ENCODE assay signal across 1 cellular context in the genomic region with DNA sequence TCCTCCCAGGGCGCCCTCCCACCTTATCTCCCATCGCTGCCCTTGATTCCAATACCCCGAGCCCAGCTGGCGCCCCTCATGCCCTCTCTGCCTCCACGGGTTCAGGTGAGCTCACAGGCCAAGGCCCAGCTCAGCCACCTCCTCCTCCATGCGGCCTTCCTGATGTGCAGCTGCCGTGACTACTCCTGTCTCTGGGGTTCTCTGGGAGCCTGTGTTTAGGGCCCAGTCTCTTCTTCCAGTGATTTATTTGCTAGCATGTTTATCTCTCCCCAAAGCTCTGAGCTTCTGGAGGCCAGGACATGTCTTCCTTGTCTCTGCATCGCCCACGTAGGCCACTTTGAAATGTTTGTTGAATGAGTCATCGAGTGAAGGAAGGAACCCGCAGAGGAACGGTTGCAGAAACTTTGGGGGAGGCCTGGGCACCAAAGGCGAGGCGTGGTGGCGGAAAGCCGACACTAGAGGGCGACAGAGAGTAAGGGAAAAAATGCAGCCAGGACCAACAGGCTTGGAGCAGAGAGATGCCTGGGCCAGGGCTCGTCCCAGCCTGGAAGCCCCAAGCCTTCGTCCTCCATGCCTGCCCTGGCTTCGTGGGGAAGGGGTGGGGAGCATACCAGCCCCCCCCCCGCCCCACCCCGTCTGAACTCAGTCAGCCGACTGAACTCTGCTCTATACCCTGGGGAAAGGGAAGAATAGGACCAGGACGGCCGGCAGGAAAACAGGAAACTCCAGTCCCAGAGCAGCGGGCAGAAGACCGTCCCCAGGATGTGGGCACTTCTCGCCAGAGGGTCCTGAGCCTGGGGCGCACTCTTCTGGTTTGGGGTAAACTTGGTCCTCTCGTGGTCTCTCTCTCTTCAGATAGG.
TF ChIP-seq lines count a peak whose summit lies in the region.

No MANE protein-coding gene starts in this region.

TF ChIP-seq in K562, 482 proteins besides CTCF, POLR2A, EP300 and RAD21 (continued from another document and continues in another):
- TF ChIP-seq, protein P1, sequence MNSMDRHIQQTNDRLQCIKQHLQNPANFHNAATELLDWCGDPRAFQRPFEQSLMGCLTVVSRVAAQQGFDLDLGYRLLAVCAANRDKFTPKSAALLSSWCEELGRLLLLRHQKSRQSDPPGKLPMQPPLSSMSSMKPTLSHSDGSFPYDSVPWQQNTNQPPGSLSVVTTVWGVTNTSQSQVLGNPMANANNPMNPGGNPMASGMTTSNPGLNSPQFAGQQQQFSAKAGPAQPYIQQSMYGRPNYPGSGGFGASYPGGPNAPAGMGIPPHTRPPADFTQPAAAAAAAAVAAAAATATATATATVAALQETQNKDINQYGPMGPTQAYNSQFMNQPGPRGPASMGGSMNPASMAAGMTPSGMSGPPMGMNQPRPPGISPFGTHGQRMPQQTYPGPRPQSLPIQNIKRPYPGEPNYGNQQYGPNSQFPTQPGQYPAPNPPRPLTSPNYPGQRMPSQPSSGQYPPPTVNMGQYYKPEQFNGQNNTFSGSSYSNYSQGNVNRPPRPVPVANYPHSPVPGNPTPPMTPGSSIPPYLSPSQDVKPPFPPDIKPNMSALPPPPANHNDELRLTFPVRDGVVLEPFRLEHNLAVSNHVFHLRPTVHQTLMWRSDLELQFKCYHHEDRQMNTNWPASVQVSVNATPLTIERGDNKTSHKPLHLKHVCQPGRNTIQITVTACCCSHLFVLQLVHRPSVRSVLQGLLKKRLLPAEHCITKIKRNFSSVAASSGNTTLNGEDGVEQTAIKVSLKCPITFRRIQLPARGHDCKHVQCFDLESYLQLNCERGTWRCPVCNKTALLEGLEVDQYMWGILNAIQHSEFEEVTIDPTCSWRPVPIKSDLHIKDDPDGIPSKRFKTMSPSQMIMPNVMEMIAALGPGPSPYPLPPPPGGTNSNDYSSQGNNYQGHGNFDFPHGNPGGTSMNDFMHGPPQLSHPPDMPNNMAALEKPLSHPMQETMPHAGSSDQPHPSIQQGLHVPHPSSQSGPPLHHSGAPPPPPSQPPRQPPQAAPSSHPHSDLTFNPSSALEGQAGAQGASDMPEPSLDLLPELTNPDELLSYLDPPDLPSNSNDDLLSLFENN (IDR thresholded peaks at IDR 0.05; ENCODE audit: low read depth in 2 of 2, low read length in 2 of 2): peak in 1 of 2 experiments; percentile 65; a peak in 2 of 4 replicates
- TF ChIP-seq HEY1 (CRISPR knock-in tag; IDR thresholded peaks at IDR 0.05; ENCODE audit: borderline replicate concordance) (0 out of 2 replicates have a peak, but pooled peaks have one; percentile 50), L3MBTL2 (IDR thresholded peaks at IDR 0.05) (peak; percentile 64; the same call in 1 of the 2 replicates), ZBTB17 (CRISPR knock-in tag; IDR thresholded peaks at IDR 0.05) (0 out of 2 replicates have a peak, but pooled peaks have one; percentile 21), ZNF282 (CRISPR knock-in tag; IDR thresholded peaks at IDR 0.05) (no peak), NEUROD1 (IDR thresholded peaks at IDR 0.05; ENCODE audit: borderline replicate concordance, low read depth, low read length, partially characterized antibody) (peak; percentile 80), ZNF253 (CRISPR knock-in tag; conservative IDR thresholded peaks at IDR 0.05) (no peak), FOXK2 (conservative IDR thresholded peaks at IDR 0.05 in 1 of 2, IDR thresholded peaks at IDR 0.05 in 1 of 2; ENCODE audit: low read depth in 2 of 2) (peak; percentile 89 to 90), CBFA2T3 (IDR thresholded peaks at IDR 0.05) (peak; percentile 84), NFE2L1 (tag; IDR thresholded peaks at IDR 0.05; ENCODE audit: borderline replicate concordance, low read depth) (no peak), ZNF263 (CRISPR knock-in tag; IDR thresholded peaks at IDR 0.05; ENCODE audit: borderline replicate concordance) (peak; percentile 53; the same call in 1 of the 2 replicates), TAL1 (IDR thresholded peaks at IDR 0.05) (peak; percentile 53), TBP (optimal IDR thresholded peaks at IDR 0.05; ENCODE audit: low read depth, low read length) (peak; percentile 28)
- TF ChIP-seq, protein P2, sequence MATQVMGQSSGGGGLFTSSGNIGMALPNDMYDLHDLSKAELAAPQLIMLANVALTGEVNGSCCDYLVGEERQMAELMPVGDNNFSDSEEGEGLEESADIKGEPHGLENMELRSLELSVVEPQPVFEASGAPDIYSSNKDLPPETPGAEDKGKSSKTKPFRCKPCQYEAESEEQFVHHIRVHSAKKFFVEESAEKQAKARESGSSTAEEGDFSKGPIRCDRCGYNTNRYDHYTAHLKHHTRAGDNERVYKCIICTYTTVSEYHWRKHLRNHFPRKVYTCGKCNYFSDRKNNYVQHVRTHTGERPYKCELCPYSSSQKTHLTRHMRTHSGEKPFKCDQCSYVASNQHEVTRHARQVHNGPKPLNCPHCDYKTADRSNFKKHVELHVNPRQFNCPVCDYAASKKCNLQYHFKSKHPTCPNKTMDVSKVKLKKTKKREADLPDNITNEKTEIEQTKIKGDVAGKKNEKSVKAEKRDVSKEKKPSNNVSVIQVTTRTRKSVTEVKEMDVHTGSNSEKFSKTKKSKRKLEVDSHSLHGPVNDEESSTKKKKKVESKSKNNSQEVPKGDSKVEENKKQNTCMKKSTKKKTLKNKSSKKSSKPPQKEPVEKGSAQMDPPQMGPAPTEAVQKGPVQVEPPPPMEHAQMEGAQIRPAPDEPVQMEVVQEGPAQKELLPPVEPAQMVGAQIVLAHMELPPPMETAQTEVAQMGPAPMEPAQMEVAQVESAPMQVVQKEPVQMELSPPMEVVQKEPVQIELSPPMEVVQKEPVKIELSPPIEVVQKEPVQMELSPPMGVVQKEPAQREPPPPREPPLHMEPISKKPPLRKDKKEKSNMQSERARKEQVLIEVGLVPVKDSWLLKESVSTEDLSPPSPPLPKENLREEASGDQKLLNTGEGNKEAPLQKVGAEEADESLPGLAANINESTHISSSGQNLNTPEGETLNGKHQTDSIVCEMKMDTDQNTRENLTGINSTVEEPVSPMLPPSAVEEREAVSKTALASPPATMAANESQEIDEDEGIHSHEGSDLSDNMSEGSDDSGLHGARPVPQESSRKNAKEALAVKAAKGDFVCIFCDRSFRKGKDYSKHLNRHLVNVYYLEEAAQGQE (CRISPR knock-in tag; IDR thresholded peaks at IDR 0.05; ENCODE audit: low read depth): no peak
- TF ChIP-seq, protein P3, sequence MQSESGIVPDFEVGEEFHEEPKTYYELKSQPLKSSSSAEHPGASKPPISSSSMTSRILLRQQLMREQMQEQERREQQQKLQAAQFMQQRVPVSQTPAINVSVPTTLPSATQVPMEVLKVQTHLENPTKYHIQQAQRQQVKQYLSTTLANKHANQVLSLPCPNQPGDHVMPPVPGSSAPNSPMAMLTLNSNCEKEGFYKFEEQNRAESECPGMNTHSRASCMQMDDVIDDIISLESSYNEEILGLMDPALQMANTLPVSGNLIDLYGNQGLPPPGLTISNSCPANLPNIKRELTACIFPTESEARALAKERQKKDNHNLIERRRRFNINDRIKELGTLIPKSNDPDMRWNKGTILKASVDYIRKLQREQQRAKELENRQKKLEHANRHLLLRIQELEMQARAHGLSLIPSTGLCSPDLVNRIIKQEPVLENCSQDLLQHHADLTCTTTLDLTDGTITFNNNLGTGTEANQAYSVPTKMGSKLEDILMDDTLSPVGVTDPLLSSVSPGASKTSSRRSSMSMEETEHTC (IDR thresholded peaks at IDR 0.05): no peak
- TF ChIP-seq, protein P4, sequence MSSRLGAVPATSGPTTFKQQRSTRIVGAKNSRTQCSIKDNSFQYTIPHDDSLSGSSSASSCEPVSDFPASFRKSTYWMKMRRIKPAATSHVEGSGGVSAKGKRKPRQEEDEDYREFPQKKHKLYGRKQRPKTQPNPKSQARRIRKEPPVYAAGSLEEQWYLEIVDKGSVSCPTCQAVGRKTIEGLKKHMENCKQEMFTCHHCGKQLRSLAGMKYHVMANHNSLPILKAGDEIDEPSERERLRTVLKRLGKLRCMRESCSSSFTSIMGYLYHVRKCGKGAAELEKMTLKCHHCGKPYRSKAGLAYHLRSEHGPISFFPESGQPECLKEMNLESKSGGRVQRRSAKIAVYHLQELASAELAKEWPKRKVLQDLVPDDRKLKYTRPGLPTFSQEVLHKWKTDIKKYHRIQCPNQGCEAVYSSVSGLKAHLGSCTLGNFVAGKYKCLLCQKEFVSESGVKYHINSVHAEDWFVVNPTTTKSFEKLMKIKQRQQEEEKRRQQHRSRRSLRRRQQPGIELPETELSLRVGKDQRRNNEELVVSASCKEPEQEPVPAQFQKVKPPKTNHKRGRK (tag; IDR thresholded peaks at IDR 0.05): no peak
- TF ChIP-seq, protein P5, sequence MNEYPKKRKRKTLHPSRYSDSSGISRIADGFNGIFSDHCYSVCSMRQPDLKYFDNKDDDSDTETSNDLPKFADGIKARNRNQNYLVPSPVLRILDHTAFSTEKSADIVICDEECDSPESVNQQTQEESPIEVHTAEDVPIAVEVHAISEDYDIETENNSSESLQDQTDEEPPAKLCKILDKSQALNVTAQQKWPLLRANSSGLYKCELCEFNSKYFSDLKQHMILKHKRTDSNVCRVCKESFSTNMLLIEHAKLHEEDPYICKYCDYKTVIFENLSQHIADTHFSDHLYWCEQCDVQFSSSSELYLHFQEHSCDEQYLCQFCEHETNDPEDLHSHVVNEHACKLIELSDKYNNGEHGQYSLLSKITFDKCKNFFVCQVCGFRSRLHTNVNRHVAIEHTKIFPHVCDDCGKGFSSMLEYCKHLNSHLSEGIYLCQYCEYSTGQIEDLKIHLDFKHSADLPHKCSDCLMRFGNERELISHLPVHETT (CRISPR knock-in tag; conservative IDR thresholded peaks at IDR 0.05 in 1 of 2, IDR thresholded peaks at IDR 0.05 in 1 of 2): peak in 1 of 2 experiments; percentile 53; a peak in 1 of 4 replicates
- TF ChIP-seq, protein P6, sequence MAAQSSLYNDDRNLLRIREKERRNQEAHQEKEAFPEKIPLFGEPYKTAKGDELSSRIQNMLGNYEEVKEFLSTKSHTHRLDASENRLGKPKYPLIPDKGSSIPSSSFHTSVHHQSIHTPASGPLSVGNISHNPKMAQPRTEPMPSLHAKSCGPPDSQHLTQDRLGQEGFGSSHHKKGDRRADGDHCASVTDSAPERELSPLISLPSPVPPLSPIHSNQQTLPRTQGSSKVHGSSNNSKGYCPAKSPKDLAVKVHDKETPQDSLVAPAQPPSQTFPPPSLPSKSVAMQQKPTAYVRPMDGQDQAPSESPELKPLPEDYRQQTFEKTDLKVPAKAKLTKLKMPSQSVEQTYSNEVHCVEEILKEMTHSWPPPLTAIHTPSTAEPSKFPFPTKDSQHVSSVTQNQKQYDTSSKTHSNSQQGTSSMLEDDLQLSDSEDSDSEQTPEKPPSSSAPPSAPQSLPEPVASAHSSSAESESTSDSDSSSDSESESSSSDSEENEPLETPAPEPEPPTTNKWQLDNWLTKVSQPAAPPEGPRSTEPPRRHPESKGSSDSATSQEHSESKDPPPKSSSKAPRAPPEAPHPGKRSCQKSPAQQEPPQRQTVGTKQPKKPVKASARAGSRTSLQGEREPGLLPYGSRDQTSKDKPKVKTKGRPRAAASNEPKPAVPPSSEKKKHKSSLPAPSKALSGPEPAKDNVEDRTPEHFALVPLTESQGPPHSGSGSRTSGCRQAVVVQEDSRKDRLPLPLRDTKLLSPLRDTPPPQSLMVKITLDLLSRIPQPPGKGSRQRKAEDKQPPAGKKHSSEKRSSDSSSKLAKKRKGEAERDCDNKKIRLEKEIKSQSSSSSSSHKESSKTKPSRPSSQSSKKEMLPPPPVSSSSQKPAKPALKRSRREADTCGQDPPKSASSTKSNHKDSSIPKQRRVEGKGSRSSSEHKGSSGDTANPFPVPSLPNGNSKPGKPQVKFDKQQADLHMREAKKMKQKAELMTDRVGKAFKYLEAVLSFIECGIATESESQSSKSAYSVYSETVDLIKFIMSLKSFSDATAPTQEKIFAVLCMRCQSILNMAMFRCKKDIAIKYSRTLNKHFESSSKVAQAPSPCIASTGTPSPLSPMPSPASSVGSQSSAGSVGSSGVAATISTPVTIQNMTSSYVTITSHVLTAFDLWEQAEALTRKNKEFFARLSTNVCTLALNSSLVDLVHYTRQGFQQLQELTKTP (IDR thresholded peaks at IDR 0.05; ENCODE audit: low read depth in 1 of 2, partially characterized antibody in 2 of 2): peak in 1 of 2 experiments; percentile 31
- TF ChIP-seq, protein P7, sequence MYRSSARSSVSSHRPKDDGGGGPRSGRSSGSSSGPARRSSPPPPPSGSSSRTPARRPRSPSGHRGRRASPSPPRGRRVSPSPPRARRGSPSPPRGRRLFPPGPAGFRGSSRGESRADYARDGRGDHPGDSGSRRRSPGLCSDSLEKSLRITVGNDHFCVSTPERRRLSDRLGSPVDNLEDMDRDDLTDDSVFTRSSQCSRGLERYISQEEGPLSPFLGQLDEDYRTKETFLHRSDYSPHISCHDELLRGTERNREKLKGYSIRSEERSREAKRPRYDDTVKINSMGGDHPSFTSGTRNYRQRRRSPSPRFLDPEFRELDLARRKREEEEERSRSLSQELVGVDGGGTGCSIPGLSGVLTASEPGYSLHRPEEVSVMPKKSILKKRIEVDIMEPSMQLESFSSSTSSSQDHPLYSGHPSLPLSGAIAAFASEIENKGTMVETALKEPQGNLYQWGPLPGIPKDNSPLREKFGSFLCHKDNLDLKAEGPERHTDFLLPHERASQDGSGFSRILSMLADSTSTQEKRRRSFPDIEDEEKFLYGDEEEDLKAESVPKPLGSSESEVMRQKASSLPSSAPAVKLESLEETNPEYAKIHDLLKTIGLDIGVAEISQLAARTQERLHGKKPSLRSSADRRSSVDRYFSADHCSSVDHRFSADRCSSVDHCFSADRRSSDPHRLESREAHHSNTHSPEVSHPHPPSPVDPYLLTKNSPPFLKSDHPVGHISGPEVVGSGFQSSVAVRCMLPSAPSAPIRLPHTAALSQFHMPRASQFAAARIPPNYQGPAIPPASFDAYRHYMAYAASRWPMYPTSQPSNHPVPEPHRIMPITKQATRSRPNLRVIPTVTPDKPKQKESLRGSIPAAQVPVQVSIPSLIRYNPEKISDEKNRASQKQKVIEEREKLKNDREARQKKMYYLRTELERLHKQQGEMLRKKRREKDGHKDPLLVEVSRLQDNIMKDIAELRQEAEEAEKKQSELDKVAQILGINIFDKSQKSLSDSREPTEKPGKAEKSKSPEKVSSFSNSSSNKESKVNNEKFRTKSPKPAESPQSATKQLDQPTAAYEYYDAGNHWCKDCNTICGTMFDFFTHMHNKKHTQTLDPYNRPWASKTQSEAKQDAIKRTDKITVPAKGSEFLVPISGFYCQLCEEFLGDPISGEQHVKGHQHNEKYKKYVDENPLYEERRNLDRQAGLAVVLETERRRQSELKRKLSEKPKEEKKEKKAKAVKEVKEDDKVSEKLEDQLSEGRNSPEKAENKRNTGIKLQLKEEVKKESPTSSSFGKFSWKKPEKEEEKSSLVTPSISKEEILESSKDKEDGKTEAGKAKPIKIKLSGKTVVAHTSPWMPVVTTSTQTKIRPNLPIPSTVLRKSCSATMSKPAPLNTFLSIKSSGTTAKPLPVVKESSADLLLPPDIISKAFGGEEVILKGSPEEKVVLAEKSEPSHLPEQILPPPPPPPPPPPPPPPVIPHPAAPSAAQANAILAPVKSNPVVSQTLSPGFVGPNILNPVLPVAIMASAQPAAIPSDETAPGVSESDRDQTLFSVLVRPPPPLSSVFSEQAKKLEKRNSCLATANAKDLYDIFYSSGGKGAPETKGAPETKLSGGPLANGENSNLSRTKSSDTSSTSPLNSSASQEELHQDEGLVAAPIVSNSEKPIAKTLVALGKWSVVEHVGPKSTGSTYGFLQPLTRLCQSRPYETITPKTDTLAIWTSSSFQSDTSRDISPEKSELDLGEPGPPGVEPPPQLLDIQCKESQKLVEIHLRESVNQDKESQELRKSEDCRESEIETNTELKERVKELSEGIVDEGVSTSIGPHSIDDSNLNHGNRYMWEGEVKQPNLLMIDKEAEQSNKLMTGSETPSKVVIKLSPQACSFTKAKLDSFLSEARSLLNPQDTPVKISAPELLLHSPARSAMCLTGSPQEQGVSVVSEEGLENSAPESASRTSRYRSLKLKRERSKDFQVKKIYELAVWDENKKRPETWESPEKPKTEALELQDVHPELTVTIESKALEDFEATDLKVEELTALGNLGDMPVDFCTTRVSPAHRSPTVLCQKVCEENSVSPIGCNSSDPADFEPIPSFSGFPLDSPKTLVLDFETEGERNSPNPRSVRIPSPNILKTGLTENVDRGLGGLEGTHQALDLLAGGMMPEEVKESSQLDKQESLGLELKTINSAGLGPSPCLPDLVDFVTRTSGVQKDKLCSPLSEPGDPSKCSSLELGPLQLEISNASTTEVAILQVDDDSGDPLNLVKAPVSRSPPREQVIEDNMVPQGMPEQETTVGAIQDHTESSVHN (IDR thresholded peaks at IDR 0.05; ENCODE audit: borderline replicate concordance in 1 of 2, low read depth in 1 of 2): 0 out of 4 replicates have a peak, but pooled peaks of 1 of the 2 experiments have one; percentile 43
